32 cellular contexts compared by ENCODE assay signal in genomic region chr11:5038336-5038735, GRCh38. TPM values are rescaled to one million over a fixed set of nuclear protein-coding genes. Genes with fewer than 3 reads are reported as not detected.
"Had no signal": no experiment of that assay in that cellular context is flagged by ENCODE, and none has a peak within 500 bp of the region (broad histone marks: within the 10 kb centered on the region; RNA-seq: fewer than 3 reads in every experiment).

No MANE protein-coding gene starts in this region.

- H3K36me3 ChIP-seq: left ventricle myocardium inferior, neural progenitor cell, ovary, prostate gland, transverse colon, upper lobe of left lung, vagina had no signal

- H3K27me3 ChIP-seq: hepatocyte, neural progenitor cell, ovary, transverse colon, upper lobe of left lung, vagina had no signal

- ATAC-seq: natural killer cell; right cardiac atrium; stimulated activated memory B cell treated with anti-CD40 and anti-IgM and Interleukin-4, amounts not matched to agents 10 μg/mL and 1 μg/mL and 100 μg/mL, for 72 hours; stimulated activated naive CD8-positive, alpha-beta T cell treated with anti-CD3 and anti-CD28 coated beads, Interleukin-15, amount 100 ng/mL, for 72 hours had no signal

- DNase-seq: islet precursor cell; left ventricle myocardium inferior; naive B cell; natural killer cell; nephron progenitor cell; ovary; posterior cingulate gyrus; retina; right cardiac atrium; stimulated activated CD4-positive, alpha-beta T cell treated with anti-CD3 and anti-CD28 coated beads, Interleukin-1b, Interleukin-23, amount 100 ng/mL, for 48 hours; stimulated activated CD4-positive, alpha-beta T cell treated with anti-CD3 and anti-CD28 coated beads, Interleukin-2, amount 100 ng/mL, for 48 hours; stimulated activated CD4-positive, alpha-beta T cell treated with anti-CD3 and anti-CD28 coated beads, Interleukin-4, amount 100 ng/mL, for 4 hours; stimulated activated CD8-positive, alpha-beta memory T cell treated with anti-CD3 and anti-CD28 coated beads, Interleukin-4, amount 100 ng/mL, for 48 hours; stimulated activated naive CD4-positive, alpha-beta T cell treated with Interleukin-2 at 50 U/mL for 16 hours; stimulated activated naive CD8-positive, alpha-beta T cell treated with anti-CD3 and anti-CD28 coated beads, Interleukin-15, amount 100 ng/mL, for 72 hours; transverse colon; upper lobe of left lung had no signal

- H3K9me3 ChIP-seq: left ventricle myocardium inferior, ovary, prostate gland, transverse colon, upper lobe of left lung, vagina had no signal

- H3K27ac ChIP-seq: hepatocyte, left ventricle myocardium inferior, neural progenitor cell, ovary, prostate gland, transverse colon, upper lobe of left lung, vagina had no signal

- H3K4me1 ChIP-seq: left ventricle myocardium inferior, neural progenitor cell, prostate gland, transverse colon, upper lobe of left lung, vagina had no signal

- H3K4me3 ChIP-seq: hepatocyte, left ventricle myocardium inferior, lung, neural progenitor cell, ovary, prostate gland, smooth muscle cell, transverse colon, upper lobe of left lung, vagina had no signal

RNA-seq across cellular contexts. Expression of gene OR52J3, which starts 8.0 kb away (rescaled TPM):
- total RNA-seq: hepatocyte, kidney epithelial cell, left ventricle myocardium inferior, lower leg skin, lung, mesothelial cell of epicardium, mononuclear cell, natural killer cell, omental fat pad, ovary, prostate gland, right cardiac atrium, skeletal muscle tissue, smooth muscle cell, temporal lobe, transverse colon, upper lobe of left lung, urinary bladder, vagina had no signal

RNA-seq across cellular contexts. Expression of gene OR52E2, which starts 21.1 kb away (rescaled TPM):
- total RNA-seq: hepatocyte, kidney epithelial cell, left ventricle myocardium inferior, lung, mesothelial cell of epicardium, mononuclear cell, natural killer cell, omental fat pad, ovary, prostate gland, right cardiac atrium, skeletal muscle tissue, smooth muscle cell, temporal lobe, transverse colon, upper lobe of left lung, urinary bladder, vagina had no signal

RNA-seq across cellular contexts. Expression of gene OR52E1, which starts 31.0 kb away (rescaled TPM):
- total RNA-seq: hepatocyte, kidney epithelial cell, left ventricle myocardium inferior, lower leg skin, lung, mesothelial cell of epicardium, mononuclear cell, natural killer cell, omental fat pad, ovary, prostate gland, right cardiac atrium, skeletal muscle tissue, smooth muscle cell, temporal lobe, transverse colon, upper lobe of left lung, urinary bladder, vagina had no signal

RNA-seq across cellular contexts. Expression of gene OR51L1, which starts 43.7 kb away (rescaled TPM):
- total RNA-seq: hepatocyte, kidney epithelial cell, left ventricle myocardium inferior, lower leg skin, lung, mesothelial cell of epicardium, mononuclear cell, natural killer cell, omental fat pad, ovary, prostate gland, right cardiac atrium, skeletal muscle tissue, smooth muscle cell, temporal lobe, transverse colon, upper lobe of left lung, urinary bladder, vagina had no signal
